Comparison of ENCODE assay signal across 1 cellular context in the genomic region with DNA sequence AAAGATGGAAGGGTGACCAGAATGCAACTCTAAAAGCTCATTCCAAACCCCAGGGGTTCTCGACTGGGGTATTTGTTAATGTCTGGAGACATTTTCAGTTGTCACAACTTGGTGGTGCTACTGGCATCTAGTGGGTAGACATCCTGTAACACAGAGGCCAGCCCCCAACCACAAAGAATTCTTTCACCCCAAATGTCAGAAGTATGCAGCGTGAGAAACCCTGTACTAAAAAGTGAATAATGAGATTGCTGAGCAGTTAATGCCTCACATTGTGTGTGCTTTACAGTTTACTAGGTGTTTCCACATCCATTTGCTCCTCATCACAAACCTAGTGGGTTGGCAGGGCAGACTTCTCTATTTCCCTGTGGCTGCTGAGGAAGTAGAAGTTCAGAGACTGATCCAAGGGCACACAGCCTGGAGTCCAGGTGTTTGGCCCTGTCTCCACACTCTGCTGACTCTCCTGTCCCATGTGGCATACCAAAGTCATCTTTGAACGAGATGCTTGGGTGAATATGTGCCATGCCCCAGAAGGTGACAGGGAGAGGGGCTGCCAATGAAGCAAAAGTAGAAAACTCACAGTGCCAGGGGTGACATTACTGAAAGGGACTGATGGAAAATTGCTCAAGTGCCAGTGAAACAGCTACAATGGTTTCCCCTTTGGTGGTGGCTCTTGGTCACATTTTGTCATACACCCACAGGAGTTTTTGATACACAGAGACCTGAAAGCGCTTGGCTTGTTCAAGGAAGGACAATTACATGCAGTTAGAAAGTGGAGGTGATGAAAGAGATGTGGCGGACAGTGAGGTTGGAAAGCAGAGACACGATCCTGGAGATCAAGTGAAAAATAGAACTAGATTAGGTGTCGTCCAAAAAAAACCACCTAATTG.
TF ChIP-seq lines count a peak whose summit lies in the region.

No MANE protein-coding gene starts in this region.

TF ChIP-seq in H1, 55 proteins besides CTCF, POLR2A, EP300 and RAD21:
- TF ChIP-seq CBX5 (IDR thresholded peaks at IDR 0.05; ENCODE audit: low read depth, low read length) (no peak), NANOG (IDR thresholded peaks at IDR 0.05; ENCODE audit: insufficient read depth, low read depth, low read length, poor library complexity, severe bottlenecking) (no peak), CBX8 (IDR thresholded peaks at IDR 0.05; ENCODE audit: borderline replicate concordance, low read depth, low read length) (no peak), CHD1 (IDR thresholded peaks at IDR 0.05; ENCODE audit: low read depth, low read length) (no peak), SP1 (IDR thresholded peaks at IDR 0.05; ENCODE audit: low read depth, low read length) (no peak)
- TF ChIP-seq, protein P1, sequence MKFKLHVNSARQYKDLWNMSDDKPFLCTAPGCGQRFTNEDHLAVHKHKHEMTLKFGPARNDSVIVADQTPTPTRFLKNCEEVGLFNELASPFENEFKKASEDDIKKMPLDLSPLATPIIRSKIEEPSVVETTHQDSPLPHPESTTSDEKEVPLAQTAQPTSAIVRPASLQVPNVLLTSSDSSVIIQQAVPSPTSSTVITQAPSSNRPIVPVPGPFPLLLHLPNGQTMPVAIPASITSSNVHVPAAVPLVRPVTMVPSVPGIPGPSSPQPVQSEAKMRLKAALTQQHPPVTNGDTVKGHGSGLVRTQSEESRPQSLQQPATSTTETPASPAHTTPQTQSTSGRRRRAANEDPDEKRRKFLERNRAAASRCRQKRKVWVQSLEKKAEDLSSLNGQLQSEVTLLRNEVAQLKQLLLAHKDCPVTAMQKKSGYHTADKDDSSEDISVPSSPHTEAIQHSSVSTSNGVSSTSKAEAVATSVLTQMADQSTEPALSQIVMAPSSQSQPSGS (IDR thresholded peaks at IDR 0.05; ENCODE audit: low read length): no peak
